6 cellular contexts compared by ENCODE assay signal in the genomic region with DNA sequence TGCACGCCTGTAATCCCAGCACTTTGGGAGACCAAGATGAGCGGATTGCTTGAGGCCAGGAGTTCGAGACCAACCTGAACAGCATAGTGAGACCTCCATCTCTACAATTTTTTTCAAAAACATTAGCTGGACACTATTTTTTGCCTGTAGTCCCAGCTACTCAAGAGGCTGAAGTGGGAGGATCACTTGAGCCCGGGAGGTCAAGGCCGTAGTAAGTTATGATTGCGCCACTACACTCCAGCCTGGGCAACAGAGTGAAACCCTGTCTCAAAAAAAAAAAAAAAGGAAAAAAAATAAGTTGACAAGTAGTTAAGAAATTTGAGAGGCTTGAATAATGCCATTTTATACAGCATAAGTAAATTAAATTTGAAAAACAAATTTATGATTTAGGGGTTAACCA.
"Had no signal": no experiment of that assay in that cellular context is flagged by ENCODE, and none has a peak within 500 bp of the region (broad histone marks: within the 10 kb centered on the region; RNA-seq: fewer than 3 reads in every experiment).

No MANE protein-coding gene starts in this region.

- H3K36me3 ChIP-seq: HAP-1 had no signal

- H3K9ac ChIP-seq: GM23248 had no signal

- DNase-seq: GOT3, H7, HFFc6 had no signal

- H3K27ac ChIP-seq: GM23248, HL-60 had no signal

- H3K9me3 ChIP-seq: HAP-1 had no signal

- H3K4me1 ChIP-seq: HAP-1 had no signal

- H3K4me3 ChIP-seq: GM23248, HAP-1 had no signal
